Comparison of ENCODE assay signal across 24 cellular contexts in the genomic region with DNA sequence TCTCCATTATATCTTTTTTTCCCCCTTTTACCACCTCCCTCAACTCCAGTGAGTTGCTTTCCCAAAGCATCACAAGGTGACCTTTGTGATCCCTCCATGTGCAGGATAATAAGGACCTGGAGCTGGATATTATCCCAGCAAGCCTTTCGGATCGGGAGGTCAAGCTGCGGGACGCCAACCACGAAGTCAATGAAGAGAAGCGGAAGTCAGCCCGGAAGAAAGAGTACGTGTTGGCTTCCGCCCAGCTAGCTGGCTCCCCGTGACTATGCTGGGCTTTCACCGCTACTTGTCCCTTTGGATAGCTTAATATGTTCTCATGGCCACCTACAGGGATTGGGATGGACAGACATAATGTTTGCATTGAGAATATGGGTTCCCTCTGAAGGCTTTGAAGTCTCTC.
DNase-seq lines count a peak whose midpoint lies in the region; ATAC-seq, FAIRE-seq and TF ChIP-seq lines count a peak whose summit lies in the region.
"Had no signal": no experiment of that assay in that cellular context is flagged by ENCODE, and none has a peak within 500 bp of the region (broad histone marks: within the 10 kb centered on the region; RNA-seq: fewer than 3 reads in every experiment).

No MANE protein-coding gene starts in this region.

- FAIRE-seq in K562 (lab: Jason Lieb, UNC) (no peak), urothelium cell line (lab: Jason Lieb, UNC) (no peak)
- FAIRE-seq: RCC 7860 had no signal

- no peaks in the 10 kb centered on the region for H3K9me1 ChIP-seq in K562 (ENCODE audit: control insufficient read depth, insufficient read depth, low read length)

- H3K79me2 ChIP-seq in K562 (ENCODE audit: control insufficient read depth, insufficient read depth, low read length), result no peaks in the 10 kb centered on the region

- H3K4me1 ChIP-seq in K562 (replicated peaks in 1 of 2; ENCODE audit: control insufficient read depth in 2 of 2, insufficient read depth in 2 of 2, low read length in 2 of 2), result no peaks in the 10 kb centered on the region
- H3K4me1 ChIP-seq: HAP-1 had no signal

- TF ChIP-seq EP300 in K562 (IDR thresholded peaks at IDR 0.05; ENCODE audit: low read length), result no peak

- no peak overlapping the region for H3K9ac ChIP-seq in K562 (ENCODE audit: insufficient read depth in 1 of 2, low read depth in 2 of 2, low read length in 2 of 2)
- H3K9ac ChIP-seq: BLaER1 had no signal

- no peak for TF ChIP-seq POLR2A in K562 (conservative IDR thresholded peaks at IDR 0.05)

- H3K27ac ChIP-seq in K562 (ENCODE audit: extremely low read depth, low read depth, low read length), result no peak overlapping the region
- H3K27ac ChIP-seq: BLaER1, SK-N-MC had no signal

- H3K27me3 ChIP-seq in K562 (ENCODE audit: control insufficient read depth in 2 of 2, insufficient read depth in 2 of 2, low read length in 2 of 2), result no peaks in the 10 kb centered on the region; a peak in 1 of 5 replicates
- H3K27me3 ChIP-seq: BLaER1 had no signal

- no peak overlapping the region for H2AFZ ChIP-seq in K562 (ENCODE audit: low read depth, low read length)
- H2AFZ ChIP-seq: GM23338 had no signal

- in situ Hi-C loops in K562 (cut with MboI), result no loop called here

- no TSS peak for BruUV-seq in K562 (replicated peaks; lab: Mats Ljungman, UMichigan)

- POLR2A ChIA-PET in K562 (lab: Yijun Ruan, JAX), result interaction anchor here (0.7 kb wide), 1 partner anchor 359 kb away, joined by 3 read pairs; no protein-coding TSS in a partner anchor

- H3K36me3 ChIP-seq in K562 (ENCODE audit: control insufficient read depth, insufficient read depth, low read length), result no peaks in the 10 kb centered on the region
- H3K36me3 ChIP-seq: BLaER1, HAP-1 had no signal

- peak; percentile 64 for DNase-seq in NCI-H2227 (lab: John Stamatoyannopoulos, UW; ENCODE audit: unreplicated experiment)
- DNase-seq in NCI-H2227 treated with DMSO at 0.1 percent for 48 hours (lab: John Stamatoyannopoulos, UW), result peak; percentile 58
- DNase-seq in K562 (ENCODE audit: extremely low read depth in 1 of 4, low spot score in 3 of 4), result peak in 2 of 4 experiments; percentile 5 to 6
- DNase-seq in hepatic stellate cell (ENCODE audit: low spot score), result peak; percentile 9
- no peak for DNase-seq in foreskin fibroblast
- no peak for DNase-seq in urothelium cell line (ENCODE audit: low spot score)
- DNase-seq: CD4-positive, alpha-beta T cell; COR-L47; DMS79; KBM-7; NCI-H1105; NCI-H2081; NCI-H2171; NCI-H446; NCI-H526 treated with DMSO at 0.1 percent for 48 hours; OCI-M1; SHP77 had no signal

- no peak for TF ChIP-seq CTCF in K562 (IDR thresholded peaks at IDR 0.05 in 2 of 3, conservative IDR thresholded peaks at IDR 0.05 in 1 of 3; ENCODE audit: insufficient read depth in 2 of 3, low read depth in 1 of 3, low read length in 3 of 3)
- no peak for TF ChIP-seq CTCF in foreskin fibroblast (IDR thresholded peaks at IDR 0.05; ENCODE audit: low read depth, low read length)

- TF ChIP-seq RAD21 in K562 (CRISPR knock-in tag; conservative IDR thresholded peaks at IDR 0.05 in 1 of 2, IDR thresholded peaks at IDR 0.05 in 1 of 2), result no peak

- peak overlapping the region; percentile 31; the same call in 1 of the 2 replicates for H3K4me2 ChIP-seq in K562 (ENCODE audit: insufficient read depth, low read length)
- H3K4me2 ChIP-seq: BLaER1, GM23338 had no signal

- no peaks in the 10 kb centered on the region for H4K20me1 ChIP-seq in K562 (replicated peaks; ENCODE audit: control insufficient read depth, insufficient read depth, low read length)
- H4K20me1 ChIP-seq: BLaER1 had no signal

- H3K4me3 ChIP-seq in K562, result no peak overlapping the region
- no peak overlapping the region for H3K4me3 ChIP-seq in foreskin fibroblast (ENCODE audit: low read depth in 1 of 2, low read length in 2 of 2)
- H3K4me3 ChIP-seq: BLaER1, GM23338, HAP-1, SK-N-MC had no signal

- intact Hi-C loops in K562 (cut with micrococcal nuclease), result no loop called here

- ATAC-seq in K562 (0 out of 3 replicates have a peak, but pooled peaks have one; percentile 32), GM21528 (IDR thresholded peaks at IDR 0.05; ENCODE audit: low FRiP score, unreplicated experiment) (no peak), GM18909 (IDR thresholded peaks at IDR 0.05; ENCODE audit: poor library complexity, unreplicated experiment) (no peak)
- ATAC-seq: GM23338 had no signal

- CTCF ChIA-PET in K562 (lab: Yijun Ruan, JAX; ENCODE audit: low intra/inter-chr PET ratio), result no interaction called here

- 4% methylated on average over 5 of the region's 11 CpGs for WGBS in K562 (ENCODE audit: insufficient coverage, low coverage, missing lambda C conversion rate)

- no peaks in the 10 kb centered on the region for H3K9me3 ChIP-seq in K562 (replicated peaks; ENCODE audit: control insufficient read depth, insufficient read depth, low read depth, low read length)
- H3K9me3 ChIP-seq: BLaER1, HAP-1 had no signal

TF ChIP-seq in K562, 482 proteins besides CTCF, POLR2A, EP300 and RAD21 (continues in another document):
- TF ChIP-seq MTA3 (IDR thresholded peaks at IDR 0.05; ENCODE audit: borderline replicate concordance) (no peak), E2F8 (IDR thresholded peaks at IDR 0.05; ENCODE audit: low read depth, partially characterized antibody) (no peak), HDAC3 (IDR thresholded peaks at IDR 0.05; ENCODE audit: borderline replicate concordance, partially characterized antibody) (no peak), CSDE1 (IDR thresholded peaks at IDR 0.05) (no peak), NR1H2 (CRISPR knock-in tag; IDR thresholded peaks at IDR 0.05) (no peak)
- TF ChIP-seq, protein P1, sequence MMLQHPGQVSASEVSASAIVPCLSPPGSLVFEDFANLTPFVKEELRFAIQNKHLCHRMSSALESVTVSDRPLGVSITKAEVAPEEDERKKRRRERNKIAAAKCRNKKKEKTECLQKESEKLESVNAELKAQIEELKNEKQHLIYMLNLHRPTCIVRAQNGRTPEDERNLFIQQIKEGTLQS (IDR thresholded peaks at IDR 0.05), result no peak
- TF ChIP-seq, protein P1 (CRISPR knock-in tag; conservative IDR thresholded peaks at IDR 0.05), result no peak

Comparison
In these comparisons a context has a peak if more than half of its experiments do, and no peak if none do; other contexts are left out.
1. DNase-seq: peak in NCI-H2227 (single experiment), NCI-H2227 treated with DMSO at 0.1 percent for 48 hours (single experiment) and hepatic stellate cell (single experiment); none in foreskin fibroblast (0 of 2) and urothelium cell line (single experiment).